ENCODE assay signal across 12 cellular contexts in genomic region chr2:181203412-181203811, GRCh38.
A peak's percentile ranks its signal among the peaks of the same experiment; 100 is the strongest.
DNase-seq lines count a peak whose midpoint lies in the region; ATAC-seq and TF ChIP-seq lines count a peak whose summit lies in the region.
"Had no signal": no experiment of that assay in that cellular context is flagged by ENCODE, and none has a peak within 500 bp of the region (broad histone marks: within the 10 kb centered on the region; RNA-seq: fewer than 3 reads in every experiment).

No MANE protein-coding gene starts in this region.

- no peaks in the 10 kb centered on the region for H3K9me3 ChIP-seq in right lobe of liver

- H3K36me3 ChIP-seq in brain microvascular endothelial cell (replicated peaks): no peaks in the 10 kb centered on the region
- H3K36me3 ChIP-seq in kidney epithelial cell (ENCODE audit: control insufficient read depth, insufficient read depth, low read length): no peaks in the 10 kb centered on the region
- no peaks in the 10 kb centered on the region for H3K36me3 ChIP-seq in right lobe of liver

- H3K4me3 ChIP-seq in brain microvascular endothelial cell (ENCODE audit: low read depth, low read length) (no peak overlapping the region), kidney epithelial cell (ENCODE audit: low read depth, low read length) (no peak overlapping the region), right lobe of liver (no peak overlapping the region)
- H3K4me3 ChIP-seq: skin epidermis had no signal

- H3K27ac ChIP-seq in brain microvascular endothelial cell (peak overlapping the region; percentile 55), right lobe of liver (no peak overlapping the region)
- H3K27ac ChIP-seq: skin epidermis had no signal

- no peak for TF ChIP-seq CTCF in AG09319 (IDR thresholded peaks at IDR 0.05; ENCODE audit: low read depth, low read length)
- no peak for TF ChIP-seq CTCF in brain microvascular endothelial cell (IDR thresholded peaks at IDR 0.05; ENCODE audit: low read depth, low read length, missing control alignments)
- no peak for TF ChIP-seq CTCF in kidney epithelial cell (IDR thresholded peaks at IDR 0.05; ENCODE audit: insufficient read depth, low read length, poor library complexity, severe bottlenecking)
- no peak for TF ChIP-seq CTCF in right lobe of liver (IDR thresholded peaks at IDR 0.05)

- no peak for TF ChIP-seq POLR2A in right lobe of liver (IDR thresholded peaks at IDR 0.05)

- in situ Hi-C loops in brain microvascular endothelial cell (cut with HindIII; ENCODE audit: low pct_ligation_motif_present, low sequenced_read_pairs): no loop called here

- ATAC-seq in HG03095 (IDR thresholded peaks at IDR 0.05; ENCODE audit: unreplicated experiment) (no peak), GM18870 (IDR thresholded peaks at IDR 0.05; ENCODE audit: unreplicated experiment) (no peak), right lobe of liver (no peak)

- peak; percentile 35; the same call in 1 of the 2 replicates for TF ChIP-seq EP300 in Ishikawa (IDR thresholded peaks at IDR 0.05; ENCODE audit: borderline replicate concordance)

- peak; percentile 36 for DNase-seq in AG09319 (ENCODE audit: extremely low read depth, low read depth)
- peak; percentile 89 for DNase-seq in brain microvascular endothelial cell
- DNase-seq in kidney epithelial cell (ENCODE audit: low read depth): peak; percentile 81
- DNase-seq in right lobe of liver: no peak
- no peak for DNase-seq in head of caudate nucleus
- DNase-seq: activated T-cell treated with anti-CD3 and anti-CD28 coated beads, Interleukin-2, amount 50 U/mL, for 48 hours; cerebellar nuclear complex; NCI-H1694 had no signal

- no peaks in the 10 kb centered on the region for H3K4me1 ChIP-seq in right lobe of liver

- TF ChIP-seq RAD21 in Ishikawa (IDR thresholded peaks at IDR 0.05; ENCODE audit: low read depth): no peak

- intact Hi-C loops in right lobe of liver (cut with DNase I) (no loop called here), head of caudate nucleus (cut with DNase I) (no loop called here)

- H3K27me3 ChIP-seq in brain microvascular endothelial cell (replicated peaks) (no peaks in the 10 kb centered on the region), kidney epithelial cell (ENCODE audit: control insufficient read depth, insufficient read depth, low read length) (no peaks in the 10 kb centered on the region), right lobe of liver (no peaks in the 10 kb centered on the region)

TF ChIP-seq in Ishikawa, 13 proteins besides CTCF, POLR2A, EP300 and RAD21:
- TF ChIP-seq YY1 (IDR thresholded peaks at IDR 0.05; ENCODE audit: low read depth) (0 out of 2 replicates have a peak, but pooled peaks have one; percentile 26), CREB1 (IDR thresholded peaks at IDR 0.05; ENCODE audit: low read depth) (no peak), TEAD4 (IDR thresholded peaks at IDR 0.05) (peak; percentile 75)

Comparison
In these comparisons a context has a peak if more than half of its experiments do, and no peak if none do; other contexts are left out.
1. DNase-seq: peak in AG09319 (single experiment), brain microvascular endothelial cell (single experiment) and kidney epithelial cell (single experiment); none in right lobe of liver (0 of 3) and head of caudate nucleus (0 of 42).